Comparison of ENCODE assay signal across 21 cellular contexts in genomic region chrX:132037479-132037993, GRCh38.
"Had no signal": no experiment of that assay in that cellular context is flagged by ENCODE, and none has a peak within 500 bp of the region (broad histone marks: within the 10 kb centered on the region; RNA-seq: fewer than 3 reads in every experiment).

No MANE protein-coding gene starts in this region.

- H3K4me3 Mint-ChIP-seq: T-cell had no signal

- H3K36me3 Mint-ChIP-seq: activated naive CD8-positive, alpha-beta T cell; T-cell had no signal

- H3K4me3 ChIP-seq: breast epithelium, gastroesophageal sphincter, heart right ventricle, lower lobe of right lung, right atrium auricular region, upper lobe of left lung had no signal

- H3K27me3 ChIP-seq: gastroesophageal sphincter, right atrium auricular region, upper lobe of left lung had no signal

- H3K9me3 Mint-ChIP-seq: T-cell had no signal

- ATAC-seq: gastroesophageal sphincter; heart right ventricle; left cardiac atrium; lower lobe of right lung; stimulated activated naive CD8-positive, alpha-beta T cell treated with anti-CD3 and anti-CD28 coated beads, Interleukin-15, Interleukin-2, amounts not matched to agents 100 U/mL and 50 U/mL, for 24 hours; T-cell had no signal

- H3K9ac ChIP-seq: SK-N-SH had no signal

- H3K27ac Mint-ChIP-seq: activated naive CD8-positive, alpha-beta T cell; T-cell had no signal

- H3K4me2 ChIP-seq: SK-N-SH had no signal

- H3K27me3 Mint-ChIP-seq: activated naive CD8-positive, alpha-beta T cell had no signal

- H3K27ac ChIP-seq: breast epithelium, gastroesophageal sphincter, heart right ventricle, lower lobe of right lung, right atrium auricular region, upper lobe of left lung had no signal

- DNase-seq: activated CD4-positive, alpha-beta T cell treated with anti-CD3 and anti-CD28 coated beads for 1 hour; activated CD4-positive, alpha-beta T cell treated with anti-CD3 and anti-CD28 coated beads, Interleukin-2, amount 50 U/mL, for 4 hours; aorta; dermis blood vessel endothelial cell; heart right ventricle; left cardiac atrium; lower lobe of right lung; midbrain; posterior cingulate gyrus; SK-N-SH; small intestine; stimulated activated CD4-positive, alpha-beta T cell treated with anti-CD3 and anti-CD28 coated beads, Interleukin-4, amount 100 ng/mL, for 24 hours; stimulated activated CD8-positive, alpha-beta memory T cell treated with anti-CD3 and anti-CD28 coated beads, Interleukin-4, amount 100 ng/mL, for 48 hours; stimulated activated naive CD8-positive, alpha-beta T cell treated with anti-CD3 and anti-CD28 coated beads, Interleukin-15, Interleukin-2, amounts not matched to agents 100 U/mL and 50 U/mL, for 24 hours; T-cell; T1000; upper lobe of left lung had no signal

- H3K4me1 ChIP-seq: breast epithelium, gastroesophageal sphincter, heart right ventricle, lower lobe of right lung, right atrium auricular region, upper lobe of left lung had no signal

- H3K36me3 ChIP-seq: breast epithelium, gastroesophageal sphincter, heart right ventricle, lower lobe of right lung, right atrium auricular region, upper lobe of left lung had no signal

- H3K9me3 ChIP-seq: breast epithelium, gastroesophageal sphincter, heart right ventricle, lower lobe of right lung, right atrium auricular region, SK-N-SH, upper lobe of left lung had no signal
